Comparison of ENCODE assay signal across 1 cellular context in the genomic region with DNA sequence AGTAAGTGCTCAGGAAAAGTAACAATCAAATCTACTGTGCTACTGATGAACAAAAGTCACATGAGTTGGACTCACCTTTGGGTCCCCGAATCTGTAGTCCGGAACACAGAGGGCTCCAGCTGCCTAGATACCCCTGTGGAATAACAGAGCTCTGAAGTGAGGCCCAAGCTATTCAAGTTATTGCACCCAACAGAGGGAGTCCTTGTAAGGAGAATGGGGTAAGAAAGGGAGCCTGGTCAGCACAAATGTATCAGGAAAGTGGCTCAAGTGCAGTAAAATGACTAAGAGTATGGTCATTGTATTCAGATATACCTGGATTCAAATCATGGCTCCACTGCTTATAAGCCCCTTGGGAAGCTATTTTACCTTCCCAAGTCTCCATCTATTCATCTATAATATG.
TF ChIP-seq lines count a peak whose summit lies in the region.

No MANE protein-coding gene starts in this region.

TF ChIP-seq in WTC11, 78 proteins besides CTCF, POLR2A, EP300 and RAD21 (continued from another document):
- TF ChIP-seq ESRRA (CRISPR knock-in tag; IDR thresholded peaks at IDR 0.05; ENCODE audit: borderline replicate concordance) (no peak), GABPB1 (CRISPR knock-in tag; IDR thresholded peaks at IDR 0.05) (no peak), TEAD1 (CRISPR knock-in tag; IDR thresholded peaks at IDR 0.05) (no peak)
